ENCODE assay signal across 25 cellular contexts in the genomic region with DNA sequence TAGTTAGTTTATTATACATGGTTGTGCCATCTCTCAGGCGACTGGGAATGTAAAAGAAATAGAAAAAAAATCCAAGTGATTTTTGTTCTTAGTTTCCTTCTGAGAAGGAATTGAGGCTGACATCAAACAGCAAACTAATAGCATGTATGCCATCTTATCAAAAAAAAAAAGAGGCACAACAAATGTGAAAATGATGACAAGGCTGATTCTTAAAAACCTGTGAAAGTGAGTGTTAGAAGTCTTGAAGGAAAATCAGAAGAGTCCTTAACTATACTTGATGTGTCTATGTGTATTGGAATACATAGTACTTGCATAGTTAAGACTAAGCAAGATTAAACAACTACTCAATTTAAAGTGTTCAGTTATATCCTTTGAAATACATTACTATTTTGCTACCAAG.
"Had no signal": no experiment of that assay in that cellular context is flagged by ENCODE, and none has a peak within 500 bp of the region (broad histone marks: within the 10 kb centered on the region; RNA-seq: fewer than 3 reads in every experiment).

No MANE protein-coding gene starts in this region.

- H3K4me3 ChIP-seq: esophagus squamous epithelium, gastrocnemius medialis, heart right ventricle, left lung, lower lobe of right lung, mucosa of descending colon had no signal

- FAIRE-seq: endometrium, islet of Langerhans, keratinocyte had no signal

- H3K9me3 ChIP-seq: esophagus squamous epithelium, gastrocnemius medialis, heart right ventricle, left lung, lower lobe of right lung, mucosa of descending colon had no signal

- H3K27ac ChIP-seq: epithelial cell of prostate, esophagus squamous epithelium, gastrocnemius medialis, heart right ventricle, left lung, lower lobe of right lung had no signal

- H3K4me1 ChIP-seq: esophagus squamous epithelium, gastrocnemius medialis, left lung, lower lobe of right lung had no signal

- H3K36me3 ChIP-seq: esophagus squamous epithelium, gastrocnemius medialis, heart right ventricle, left lung, lower lobe of right lung had no signal

- ATAC-seq: effector memory CD8-positive, alpha-beta T cell; esophagus mucosa; gastrocnemius medialis; heart right ventricle; left cardiac atrium; left lung; left ventricle myocardium superior; lower lobe of right lung; mucosa of descending colon had no signal

- H3K27me3 ChIP-seq: esophagus squamous epithelium, gastrocnemius medialis, heart right ventricle, left lung had no signal

- DNase-seq: cortex of kidney; effector CD8-positive, alpha-beta T cell; effector memory CD8-positive, alpha-beta T cell; endodermal cell; erythroblast; esophagus squamous epithelium; foreskin fibroblast; foreskin melanocyte; gastrocnemius medialis; glutamatergic neuron; head of caudate nucleus; heart right ventricle; hippocampal formation; left cardiac atrium; left lung; left ventricle myocardium superior; lower lobe of right lung; mesenchymal stem cell; mucosa of descending colon; naive B cell had no signal
